19 cellular contexts compared by ENCODE assay signal in genomic region chr2:186718895-186719294, GRCh38. TPM values are rescaled to one million over a fixed set of nuclear protein-coding genes. Genes with fewer than 3 reads are reported as not detected.
DNase-seq lines count a peak whose midpoint lies in the region; TF ChIP-seq lines count a peak whose summit lies in the region.
"Had no signal": no experiment of that assay in that cellular context is flagged by ENCODE, and none has a peak within 500 bp of the region (broad histone marks: within the 10 kb centered on the region; RNA-seq: fewer than 3 reads in every experiment).

No MANE protein-coding gene starts in this region.

- H3K4me1 ChIP-seq in HUES64 (ENCODE audit: insufficient read depth, low read length), result peaks cover 43% of the 10 kb centered on the region
- H3K4me1 ChIP-seq in endocrine pancreas (ENCODE audit: control insufficient read depth, insufficient read depth, low read length), result peaks cover 9% of the 10 kb centered on the region
- peaks cover 45% of the 10 kb centered on the region for H3K4me1 ChIP-seq in neuron (ENCODE audit: insufficient read depth, low read length)
- H3K4me1 ChIP-seq in PC-9 (replicated peaks; ENCODE audit: insufficient read depth), result no peaks in the 10 kb centered on the region
- H3K4me1 ChIP-seq: vagina had no signal

- no peaks in the 10 kb centered on the region for H3K9me2 ChIP-seq in PC-9 (ENCODE audit: insufficient read depth)

- POLR2A ChIA-PET in PC-9 (lab: Charles Lee; ENCODE audit: unreplicated experiment), result no interaction called here

- no peaks in the 10 kb centered on the region for H3K36me3 ChIP-seq in HUES64 (ENCODE audit: insufficient read depth, low read length)
- no peaks in the 10 kb centered on the region for H3K36me3 ChIP-seq in endocrine pancreas (ENCODE audit: control insufficient read depth, insufficient read depth, low read length)
- H3K36me3 ChIP-seq in neuron (ENCODE audit: insufficient read depth, low read length), result no peaks in the 10 kb centered on the region
- H3K36me3 ChIP-seq in PC-9 (ENCODE audit: low read depth), result no peaks in the 10 kb centered on the region
- H3K36me3 ChIP-seq: thoracic aorta, vagina had no signal

- no peak for TF ChIP-seq CTCF in PC-9 (conservative IDR thresholded peaks at IDR 0.05)

- intact Hi-C loops in PC-9 (cut with micrococcal nuclease; ENCODE audit: unreplicated experiment), result no loop called here

- 54% methylated on average over 4 of the region's 4 CpGs for WGBS in HUES64

- no TSS peak for BruUV-seq in PC-9 (replicated peaks; lab: Mats Ljungman, UMichigan)

- H3K4me2 ChIP-seq in PC-9, result no peak overlapping the region

- H3K9me3 ChIP-seq in HUES64 (ENCODE audit: insufficient read depth, low read depth, low read length) (no peaks in the 10 kb centered on the region), endocrine pancreas (ENCODE audit: control insufficient read depth, low read length) (no peaks in the 10 kb centered on the region), neuron (ENCODE audit: low read length) (no peaks in the 10 kb centered on the region), PC-9 (ENCODE audit: insufficient read depth, low read depth) (no peaks in the 10 kb centered on the region)
- H3K9me3 ChIP-seq: thoracic aorta, vagina had no signal

- H3K27me3 ChIP-seq in HUES64 (ENCODE audit: insufficient read depth, low read length) (no peaks in the 10 kb centered on the region), endocrine pancreas (ENCODE audit: control insufficient read depth, insufficient read depth, low read length) (no peaks in the 10 kb centered on the region), neuron (ENCODE audit: insufficient read depth, low read length) (no peaks in the 10 kb centered on the region), PC-9 (ENCODE audit: insufficient read depth, low read depth) (no peaks in the 10 kb centered on the region)
- H3K27me3 ChIP-seq: vagina had no signal

- CTCF ChIA-PET in PC-9 (lab: Charles Lee), result no interaction called here

- no peaks in the 10 kb centered on the region for H3K79me2 ChIP-seq in PC-9 (ENCODE audit: low read depth)

- H3K9ac ChIP-seq in HUES64 (ENCODE audit: low read depth, low read length) (no peak overlapping the region), endocrine pancreas (ENCODE audit: control insufficient read depth, insufficient read depth, low read length) (no peak overlapping the region)

- peak; percentile 48 for DNase-seq in NCI-H345 (lab: John Stamatoyannopoulos, UW)
- DNase-seq in LoVo (ENCODE audit: low spot score), result no peak
- DNase-seq in PC-9, result no peak
- DNase-seq in dermis blood vessel endothelial cell, result no peak
- DNase-seq: activated CD4-positive, alpha-beta T cell treated with anti-CD3 and anti-CD28 coated beads, Interleukin-2, amount 50 U/mL, for 48 hours; activated CD4-positive, CD25-positive, alpha-beta regulatory T cell; activated gamma-delta T cell; left ventricle myocardium superior; NCI-H2029 treated with DMSO at 0.1 percent for 48 hours; NCI-H526; stimulated activated CD4-positive, alpha-beta T cell treated with anti-CD3 and anti-CD28 coated beads, Interleukin-2, amount 100 ng/mL, for 24 hours; T-helper 9 cell had no signal

- H3K4me3 ChIP-seq in HUES64 (ENCODE audit: low read length) (no peak overlapping the region), endocrine pancreas (ENCODE audit: control insufficient read depth, insufficient read depth, low read length) (peak overlapping the region; percentile 10), neuron (ENCODE audit: low read length) (peak overlapping the region; percentile 43), PC-9 (no peak overlapping the region)
- H3K4me3 ChIP-seq: skin epidermis, thoracic aorta, vagina had no signal

- no peaks in the 10 kb centered on the region for H4K20me1 ChIP-seq in PC-9 (ENCODE audit: insufficient read depth)

- H3K27ac ChIP-seq in HUES64 (ENCODE audit: low read depth, low read length) (peak overlapping the region; percentile 31; the same call in 1 of the 2 replicates), PC-9 (no peak overlapping the region)
- H3K27ac ChIP-seq: epithelial cell of prostate, skin epidermis, thoracic aorta, vagina had no signal

- H2AFZ ChIP-seq in neuron (ENCODE audit: low read depth, low read length) (peak overlapping the region; percentile 51), PC-9 (no peak overlapping the region)

- no peaks in the 10 kb centered on the region for H3F3A ChIP-seq in PC-9 (ENCODE audit: insufficient read depth, low read depth)

RNA-seq across cellular contexts. Expression of gene FAM171B, which starts 25.0 kb away (rescaled TPM):
- polyA plus RNA-seq in HUES64 (2013, experiment 1 of 2), result 8.6 TPM
- 11.2 TPM for polyA plus RNA-seq in HUES64 (2013, experiment 2 of 2)
- total RNA-seq in PC-9 (2021) (6.1 and 7.3 TPM in 2 replicates), dermis blood vessel endothelial cell (33.0 and 40.8 TPM in 2 replicates)

Comparison
In these comparisons a context has a peak if more than half of its experiments do, and no peak if none do; other contexts are left out.
1. H3K4me3 ChIP-seq: peak in endocrine pancreas (single experiment) and neuron (single experiment); none in HUES64 (single experiment) and PC-9 (single experiment).